1 cellular context compared by ENCODE assay signal in the genomic region with DNA sequence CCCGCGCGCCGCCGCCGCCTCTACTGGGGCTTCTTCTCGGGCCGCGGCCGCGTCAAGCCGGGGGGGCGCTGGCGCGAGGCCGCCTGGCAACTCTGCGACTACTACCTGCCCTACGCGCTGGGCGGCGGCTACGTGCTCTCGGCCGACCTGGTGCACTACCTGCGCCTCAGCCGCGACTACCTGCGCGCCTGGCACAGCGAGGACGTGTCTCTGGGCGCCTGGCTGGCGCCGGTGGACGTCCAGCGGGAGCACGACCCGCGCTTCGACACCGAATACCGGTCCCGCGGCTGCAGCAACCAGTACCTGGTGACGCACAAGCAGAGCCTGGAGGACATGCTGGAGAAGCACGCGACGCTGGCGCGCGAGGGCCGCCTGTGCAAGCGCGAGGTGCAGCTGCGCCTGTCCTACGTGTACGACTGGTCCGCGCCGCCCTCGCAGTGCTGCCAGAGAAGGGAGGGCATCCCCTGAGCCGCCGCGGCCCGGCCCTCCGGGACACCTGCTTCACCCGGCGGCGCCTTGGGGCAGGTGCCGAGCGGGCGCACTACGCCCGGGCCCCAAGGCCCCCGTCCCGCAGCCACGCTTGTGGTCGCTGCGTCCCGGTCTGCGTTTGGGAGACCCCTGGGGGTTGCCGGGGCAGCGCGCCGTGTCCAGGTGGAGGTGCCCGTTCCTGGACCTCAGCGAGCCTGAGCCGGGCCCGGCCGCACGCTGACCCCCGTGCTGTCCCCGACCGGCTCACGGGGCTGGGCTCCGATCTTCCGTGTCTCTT.
TF ChIP-seq lines count a peak whose summit lies in the region.

No MANE protein-coding gene starts in this region.

TF ChIP-seq in HepG2, 621 proteins besides CTCF, POLR2A, EP300 and RAD21 (continued from another document and continues in another):
- TF ChIP-seq ZHX1 (CRISPR knock-in tag; IDR thresholded peaks at IDR 0.05; ENCODE audit: low read depth) (peak; percentile 89; the same call in 1 of the 2 replicates), HOXA3 (CRISPR knock-in tag; IDR thresholded peaks at IDR 0.05) (0 out of 2 replicates have a peak, but pooled peaks have one; percentile 29), MAF1 (CRISPR knock-in tag; IDR thresholded peaks at IDR 0.05; ENCODE audit: borderline replicate concordance) (no peak), AGO1 (IDR thresholded peaks at IDR 0.05; ENCODE audit: low read depth, low read length, poor library complexity, severe bottlenecking) (peak; percentile 77), SP2 (CRISPR knock-in tag; IDR thresholded peaks at IDR 0.05) (no peak), THAP11 (CRISPR knock-in tag; IDR thresholded peaks at IDR 0.05) (no peak), SIN3B (IDR thresholded peaks at IDR 0.05; ENCODE audit: low read length) (no peak), ZNF776 (CRISPR knock-in tag; IDR thresholded peaks at IDR 0.05) (no peak), ZNF687 (CRISPR knock-in tag; IDR thresholded peaks at IDR 0.05) (peak; percentile 10; the same call in 1 of the 2 replicates), NRL (CRISPR knock-in tag; IDR thresholded peaks at IDR 0.05; ENCODE audit: borderline replicate concordance) (peak; percentile 34; the same call in 1 of the 2 replicates), MBNL3 (CRISPR knock-in tag; conservative IDR thresholded peaks at IDR 0.05) (no peak), ZNF34 (CRISPR knock-in tag; IDR thresholded peaks at IDR 0.05; ENCODE audit: borderline replicate concordance) (no peak), NR2F2 (IDR thresholded peaks at IDR 0.05; ENCODE audit: borderline replicate concordance, low read depth) (no peak), ZNF496 (CRISPR knock-in tag; IDR thresholded peaks at IDR 0.05; ENCODE audit: insufficient replicate concordance) (no peak), RBM39 (IDR thresholded peaks at IDR 0.05; ENCODE audit: low read depth, low read length, poor library complexity, severe bottlenecking) (no peak), MAZ (IDR thresholded peaks at IDR 0.05; ENCODE audit: borderline replicate concordance, low read depth, low read length) (no peak), MAZ (CRISPR knock-in tag; IDR thresholded peaks at IDR 0.05; ENCODE audit: low read depth) (no peak), SKIL (CRISPR knock-in tag; IDR thresholded peaks at IDR 0.05; ENCODE audit: borderline replicate concordance) (no peak), CREBL2 (CRISPR knock-in tag; IDR thresholded peaks at IDR 0.05; ENCODE audit: borderline replicate concordance) (no peak), GMEB2 (CRISPR knock-in tag; IDR thresholded peaks at IDR 0.05; ENCODE audit: low read depth) (no peak), TCF12 (IDR thresholded peaks at IDR 0.05) (no peak), TCF12 (CRISPR knock-in tag; IDR thresholded peaks at IDR 0.05) (no peak), ZNF296 (CRISPR knock-in tag; conservative IDR thresholded peaks at IDR 0.05) (no peak), RFXANK (CRISPR knock-in tag; IDR thresholded peaks at IDR 0.05) (no peak), SKI (IDR thresholded peaks at IDR 0.05; ENCODE audit: partially characterized antibody) (no peak)
- TF ChIP-seq, protein P1, sequence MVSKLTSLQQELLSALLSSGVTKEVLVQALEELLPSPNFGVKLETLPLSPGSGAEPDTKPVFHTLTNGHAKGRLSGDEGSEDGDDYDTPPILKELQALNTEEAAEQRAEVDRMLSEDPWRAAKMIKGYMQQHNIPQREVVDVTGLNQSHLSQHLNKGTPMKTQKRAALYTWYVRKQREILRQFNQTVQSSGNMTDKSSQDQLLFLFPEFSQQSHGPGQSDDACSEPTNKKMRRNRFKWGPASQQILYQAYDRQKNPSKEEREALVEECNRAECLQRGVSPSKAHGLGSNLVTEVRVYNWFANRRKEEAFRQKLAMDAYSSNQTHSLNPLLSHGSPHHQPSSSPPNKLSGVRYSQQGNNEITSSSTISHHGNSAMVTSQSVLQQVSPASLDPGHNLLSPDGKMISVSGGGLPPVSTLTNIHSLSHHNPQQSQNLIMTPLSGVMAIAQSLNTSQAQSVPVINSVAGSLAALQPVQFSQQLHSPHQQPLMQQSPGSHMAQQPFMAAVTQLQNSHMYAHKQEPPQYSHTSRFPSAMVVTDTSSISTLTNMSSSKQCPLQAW (CRISPR knock-in tag; IDR thresholded peaks at IDR 0.05): no peak
- TF ChIP-seq, protein P2, sequence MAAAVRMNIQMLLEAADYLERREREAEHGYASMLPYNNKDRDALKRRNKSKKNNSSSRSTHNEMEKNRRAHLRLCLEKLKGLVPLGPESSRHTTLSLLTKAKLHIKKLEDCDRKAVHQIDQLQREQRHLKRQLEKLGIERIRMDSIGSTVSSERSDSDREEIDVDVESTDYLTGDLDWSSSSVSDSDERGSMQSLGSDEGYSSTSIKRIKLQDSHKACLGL (CRISPR knock-in tag; IDR thresholded peaks at IDR 0.05): peak; percentile 3; the same call in 1 of the 2 replicates
- TF ChIP-seq, protein P3, sequence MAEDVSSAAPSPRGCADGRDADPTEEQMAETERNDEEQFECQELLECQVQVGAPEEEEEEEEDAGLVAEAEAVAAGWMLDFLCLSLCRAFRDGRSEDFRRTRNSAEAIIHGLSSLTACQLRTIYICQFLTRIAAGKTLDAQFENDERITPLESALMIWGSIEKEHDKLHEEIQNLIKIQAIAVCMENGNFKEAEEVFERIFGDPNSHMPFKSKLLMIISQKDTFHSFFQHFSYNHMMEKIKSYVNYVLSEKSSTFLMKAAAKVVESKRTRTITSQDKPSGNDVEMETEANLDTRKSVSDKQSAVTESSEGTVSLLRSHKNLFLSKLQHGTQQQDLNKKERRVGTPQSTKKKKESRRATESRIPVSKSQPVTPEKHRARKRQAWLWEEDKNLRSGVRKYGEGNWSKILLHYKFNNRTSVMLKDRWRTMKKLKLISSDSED (CRISPR knock-in tag; IDR thresholded peaks at IDR 0.05): no peak
- TF ChIP-seq, protein P4, sequence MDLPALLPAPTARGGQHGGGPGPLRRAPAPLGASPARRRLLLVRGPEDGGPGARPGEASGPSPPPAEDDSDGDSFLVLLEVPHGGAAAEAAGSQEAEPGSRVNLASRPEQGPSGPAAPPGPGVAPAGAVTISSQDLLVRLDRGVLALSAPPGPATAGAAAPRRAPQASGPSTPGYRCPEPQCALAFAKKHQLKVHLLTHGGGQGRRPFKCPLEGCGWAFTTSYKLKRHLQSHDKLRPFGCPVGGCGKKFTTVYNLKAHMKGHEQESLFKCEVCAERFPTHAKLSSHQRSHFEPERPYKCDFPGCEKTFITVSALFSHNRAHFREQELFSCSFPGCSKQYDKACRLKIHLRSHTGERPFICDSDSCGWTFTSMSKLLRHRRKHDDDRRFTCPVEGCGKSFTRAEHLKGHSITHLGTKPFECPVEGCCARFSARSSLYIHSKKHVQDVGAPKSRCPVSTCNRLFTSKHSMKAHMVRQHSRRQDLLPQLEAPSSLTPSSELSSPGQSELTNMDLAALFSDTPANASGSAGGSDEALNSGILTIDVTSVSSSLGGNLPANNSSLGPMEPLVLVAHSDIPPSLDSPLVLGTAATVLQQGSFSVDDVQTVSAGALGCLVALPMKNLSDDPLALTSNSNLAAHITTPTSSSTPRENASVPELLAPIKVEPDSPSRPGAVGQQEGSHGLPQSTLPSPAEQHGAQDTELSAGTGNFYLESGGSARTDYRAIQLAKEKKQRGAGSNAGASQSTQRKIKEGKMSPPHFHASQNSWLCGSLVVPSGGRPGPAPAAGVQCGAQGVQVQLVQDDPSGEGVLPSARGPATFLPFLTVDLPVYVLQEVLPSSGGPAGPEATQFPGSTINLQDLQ (CRISPR knock-in tag; IDR thresholded peaks at IDR 0.05): no peak
- TF ChIP-seq, protein P5, sequence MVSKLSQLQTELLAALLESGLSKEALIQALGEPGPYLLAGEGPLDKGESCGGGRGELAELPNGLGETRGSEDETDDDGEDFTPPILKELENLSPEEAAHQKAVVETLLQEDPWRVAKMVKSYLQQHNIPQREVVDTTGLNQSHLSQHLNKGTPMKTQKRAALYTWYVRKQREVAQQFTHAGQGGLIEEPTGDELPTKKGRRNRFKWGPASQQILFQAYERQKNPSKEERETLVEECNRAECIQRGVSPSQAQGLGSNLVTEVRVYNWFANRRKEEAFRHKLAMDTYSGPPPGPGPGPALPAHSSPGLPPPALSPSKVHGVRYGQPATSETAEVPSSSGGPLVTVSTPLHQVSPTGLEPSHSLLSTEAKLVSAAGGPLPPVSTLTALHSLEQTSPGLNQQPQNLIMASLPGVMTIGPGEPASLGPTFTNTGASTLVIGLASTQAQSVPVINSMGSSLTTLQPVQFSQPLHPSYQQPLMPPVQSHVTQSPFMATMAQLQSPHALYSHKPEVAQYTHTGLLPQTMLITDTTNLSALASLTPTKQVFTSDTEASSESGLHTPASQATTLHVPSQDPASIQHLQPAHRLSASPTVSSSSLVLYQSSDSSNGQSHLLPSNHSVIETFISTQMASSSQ (IDR thresholded peaks at IDR 0.05; ENCODE audit: low read depth): no peak
- TF ChIP-seq, protein P5 (CRISPR knock-in tag; IDR thresholded peaks at IDR 0.05; ENCODE audit: borderline replicate concordance): no peak
